ENCODE assay signal across 15 cellular contexts in the genomic region with DNA sequence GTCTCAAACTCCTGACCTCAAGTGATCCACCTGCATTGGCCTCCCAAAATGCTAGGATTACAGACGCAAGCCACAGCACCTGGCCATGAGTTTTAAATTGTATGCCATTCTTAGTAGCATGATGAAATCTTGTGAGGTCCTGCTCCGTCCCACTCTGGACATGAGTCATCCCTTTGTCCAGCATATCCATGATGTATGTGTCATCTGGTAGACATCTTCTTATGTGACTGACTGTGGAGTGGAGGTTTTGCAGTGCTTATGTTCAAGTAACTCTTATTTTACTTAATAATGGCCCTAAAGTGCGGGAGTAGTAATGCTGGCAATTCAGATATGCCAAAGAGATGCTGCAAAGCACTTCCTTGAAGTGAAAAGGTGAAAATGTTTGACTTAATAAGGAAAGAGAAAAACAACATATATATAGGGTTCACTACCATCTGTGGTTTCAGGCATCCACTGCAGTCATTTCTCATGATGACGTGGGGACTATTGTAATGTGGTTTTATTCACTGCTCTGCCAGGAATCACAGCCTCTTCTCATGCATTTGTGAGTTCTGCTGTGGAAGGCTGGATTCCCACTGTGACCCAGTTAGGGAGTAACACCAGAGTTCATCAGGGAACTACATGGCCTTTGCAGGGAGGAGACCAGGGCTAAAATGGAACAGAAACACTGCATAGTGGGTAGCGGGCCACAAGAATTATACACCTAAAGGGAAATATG.
DNase-seq lines count a peak whose midpoint lies in the region; ATAC-seq, FAIRE-seq and TF ChIP-seq lines count a peak whose summit lies in the region.
"Had no signal": no experiment of that assay in that cellular context is flagged by ENCODE, and none has a peak within 500 bp of the region (broad histone marks: within the 10 kb centered on the region; RNA-seq: fewer than 3 reads in every experiment).

No MANE protein-coding gene starts in this region.

- H2BK120ac ChIP-seq in IMR-90 (ENCODE audit: low read depth, low read length), result no peak overlapping the region

- no peak overlapping the region for H4K8ac ChIP-seq in IMR-90 (ENCODE audit: low read depth in 2 of 2, low read length in 2 of 2)

- no peak overlapping the region for H3K4ac ChIP-seq in IMR-90 (ENCODE audit: low read depth, low read length)

- H3K9ac ChIP-seq in IMR-90 (ENCODE audit: low read depth, low read length), result no peak overlapping the region
- H3K9ac ChIP-seq in K562 (ENCODE audit: insufficient read depth in 1 of 2, low read depth in 2 of 2, low read length in 2 of 2), result no peak overlapping the region

- H3K27ac ChIP-seq in IMR-90 (ENCODE audit: insufficient read depth, low read length) (no peak overlapping the region), K562 (ENCODE audit: extremely low read depth, low read depth, low read length) (no peak overlapping the region), coronary artery (no peak overlapping the region)

- no peak overlapping the region for H2BK20ac ChIP-seq in IMR-90 (ENCODE audit: low read depth, low read length)

- no peak overlapping the region for H3K14ac ChIP-seq in IMR-90 (replicated peaks; ENCODE audit: low read depth, low read length)

- DNase-seq in Caki2 (ENCODE audit: low read depth) (peak; percentile 43), IMR-90 (peak; percentile 50), K562 (ENCODE audit: extremely low read depth in 1 of 4, low spot score in 3 of 4) (peak in 1 of 4 experiments; percentile 4), kidney epithelial cell (ENCODE audit: low read depth) (peak; percentile 80), cardiac septum (ENCODE audit: low spot score) (no peak), Right ventricle myocardium inferior (ENCODE audit: missing footprints) (no peak), NCI-H1092 (lab: John Stamatoyannopoulos, UW) (no peak), coronary artery (ENCODE audit: low spot score) (no peak)
- DNase-seq: activated CD8-positive, alpha-beta T cell treated with anti-CD3 and anti-CD28 coated beads, Interleukin-2, amount 10 ng/mL, durations not matched to agents 7 days and 5 days; CD8-positive, alpha-beta memory T cell; endodermal cell; naive B cell; T-cell had no signal

- H2AK5ac ChIP-seq in IMR-90 (ENCODE audit: low read depth, low read length), result no peak overlapping the region

- no peaks in the 10 kb centered on the region for H3K4me1 ChIP-seq in IMR-90 (ENCODE audit: control insufficient read depth, insufficient read depth, low read length)
- no peaks in the 10 kb centered on the region for H3K4me1 ChIP-seq in K562 (replicated peaks in 1 of 2; ENCODE audit: control insufficient read depth in 2 of 2, insufficient read depth in 2 of 2, low read length in 2 of 2)

- H3K79me1 ChIP-seq in IMR-90 (ENCODE audit: low read depth in 1 of 2, low read length in 2 of 2), result no peaks in the 10 kb centered on the region

- no peaks in the 10 kb centered on the region for H3K36me3 ChIP-seq in IMR-90 (ENCODE audit: control insufficient read depth, insufficient read depth, low read length)
- H3K36me3 ChIP-seq in K562 (ENCODE audit: control insufficient read depth, insufficient read depth, low read length), result no peaks in the 10 kb centered on the region
- no peaks in the 10 kb centered on the region for H3K36me3 ChIP-seq in kidney epithelial cell (ENCODE audit: control insufficient read depth, insufficient read depth, low read length)

- TF ChIP-seq RAD21 in IMR-90 (IDR thresholded peaks at IDR 0.05; ENCODE audit: low read length) (no peak), K562 (CRISPR knock-in tag; conservative IDR thresholded peaks at IDR 0.05 in 1 of 2, IDR thresholded peaks at IDR 0.05 in 1 of 2) (no peak)

- no peak overlapping the region for H3K23ac ChIP-seq in IMR-90 (ENCODE audit: low read depth, low read length)

- no peak overlapping the region for H3K4me2 ChIP-seq in IMR-90 (ENCODE audit: low read depth, low read length)
- H3K4me2 ChIP-seq in K562 (ENCODE audit: insufficient read depth, low read length), result no peak overlapping the region

- H3K79me2 ChIP-seq in K562 (ENCODE audit: control insufficient read depth, insufficient read depth, low read length), result no peaks in the 10 kb centered on the region

- no peak for FAIRE-seq in K562 (lab: Jason Lieb, UNC)
- FAIRE-seq: islet of Langerhans had no signal

- no peaks in the 10 kb centered on the region for H4K20me1 ChIP-seq in IMR-90 (ENCODE audit: insufficient read depth, low read length)
- no peaks in the 10 kb centered on the region for H4K20me1 ChIP-seq in K562 (replicated peaks; ENCODE audit: control insufficient read depth, insufficient read depth, low read length)

- ATAC-seq in IMR-90 (ENCODE audit: low read depth) (no peak), K562 (no peak), Right ventricle myocardium inferior (no peak)
- ATAC-seq: activated CD8-positive, alpha-beta T cell treated with anti-CD3 and anti-CD28 coated beads, Interleukin-2, amount 10 ng/mL, durations not matched to agents 7 days and 5 days had no signal

- H3K56ac ChIP-seq in IMR-90 (ENCODE audit: extremely low read depth, insufficient read depth, low read length), result no peak overlapping the region

- H3K27me3 ChIP-seq in IMR-90 (ENCODE audit: control insufficient read depth, insufficient read depth, low read length) (no peaks in the 10 kb centered on the region), K562 (ENCODE audit: control insufficient read depth in 2 of 2, insufficient read depth in 2 of 2, low read length in 2 of 2) (no peaks in the 10 kb centered on the region), kidney epithelial cell (ENCODE audit: control insufficient read depth, insufficient read depth, low read length) (no peaks in the 10 kb centered on the region)

- CTCF ChIA-PET in IMR-90 (lab: Yijun Ruan, JAX), result no interaction called here
- CTCF ChIA-PET in K562 (lab: Yijun Ruan, JAX; ENCODE audit: low intra/inter-chr PET ratio), result no interaction called here

- H2AK9ac ChIP-seq in IMR-90 (replicated peaks; ENCODE audit: low read depth, low read length, poor library complexity), result no peak overlapping the region

- intact Hi-C loops in IMR-90 (cut with micrococcal nuclease) (no loop called here), K562 (cut with micrococcal nuclease) (loop anchor here (5.0 kb wide), 1 partner anchor 641 kb away; no protein-coding TSS in a partner anchor), cardiac septum (cut with DNase I) (no loop called here), Right ventricle myocardium inferior (cut with DNase I) (no loop called here)

- H2AFZ ChIP-seq in IMR-90 (replicated peaks; ENCODE audit: low read length, poor library complexity) (no peak overlapping the region), K562 (ENCODE audit: low read depth, low read length) (no peak overlapping the region)

- BruUV-seq in IMR-90 (replicated peaks; lab: Mats Ljungman, UMichigan), result no TSS peak
- no TSS peak for BruUV-seq in K562 (replicated peaks; lab: Mats Ljungman, UMichigan)

- POLR2A ChIA-PET in IMR-90 (lab: Charles Lee; ENCODE audit: unreplicated experiment) (no interaction called here), K562 (lab: Yijun Ruan, JAX) (no interaction called here)

- TF ChIP-seq POLR2A in IMR-90 (IDR thresholded peaks at IDR 0.05; ENCODE audit: low read depth, low read length) (no peak), K562 (conservative IDR thresholded peaks at IDR 0.05) (no peak)

- no peak for TF ChIP-seq CTCF in IMR-90 (conservative IDR thresholded peaks at IDR 0.05; ENCODE audit: low read depth, low read length)
- no peak for TF ChIP-seq CTCF in K562 (IDR thresholded peaks at IDR 0.05 in 2 of 3, conservative IDR thresholded peaks at IDR 0.05 in 1 of 3; ENCODE audit: insufficient read depth in 2 of 3, low read depth in 1 of 3, low read length in 3 of 3)
- TF ChIP-seq CTCF in kidney epithelial cell (IDR thresholded peaks at IDR 0.05; ENCODE audit: insufficient read depth, low read length, poor library complexity, severe bottlenecking), result no peak
- no peak for TF ChIP-seq CTCF in coronary artery (IDR thresholded peaks at IDR 0.05)

- H3K9me3 ChIP-seq in IMR-90 (ENCODE audit: control insufficient read depth, insufficient read depth, low read length) (no peaks in the 10 kb centered on the region), K562 (replicated peaks; ENCODE audit: control insufficient read depth, insufficient read depth, low read depth, low read length) (no peaks in the 10 kb centered on the region)

- no peak overlapping the region for H2BK15ac ChIP-seq in IMR-90 (ENCODE audit: low read depth, low read length)

- in situ Hi-C loops in Caki2 (cut with HindIII; ENCODE audit: low pct_unique_long_range_greater_than_20kb, low sequenced_read_pairs), result no loop called here
- in situ Hi-C loops in IMR-90 (cut with MboI; ENCODE audit: low sequenced_read_pairs), result no loop called here
- in situ Hi-C loops in K562 (cut with MboI), result no loop called here

- no peaks in the 10 kb centered on the region for H3K9me1 ChIP-seq in IMR-90 (ENCODE audit: insufficient read depth, low read length)
- no peaks in the 10 kb centered on the region for H3K9me1 ChIP-seq in K562 (ENCODE audit: control insufficient read depth, insufficient read depth, low read length)

- H3K4me3 ChIP-seq in IMR-90 (ENCODE audit: insufficient read depth, low read depth, low read length), result no peak overlapping the region
- H3K4me3 ChIP-seq in K562, result no peak overlapping the region
- H3K4me3 ChIP-seq in kidney epithelial cell (ENCODE audit: low read depth, low read length), result no peak overlapping the region
- H3K4me3 ChIP-seq in coronary artery, result no peak overlapping the region
- H3K4me3 ChIP-seq: skin epidermis had no signal

- no peak for TF ChIP-seq EP300 in K562 (IDR thresholded peaks at IDR 0.05; ENCODE audit: low read length)

- H4K91ac ChIP-seq in IMR-90 (ENCODE audit: insufficient read depth, low read depth, low read length), result no peak overlapping the region

- WGBS in IMR-90 (ENCODE audit: extremely low coverage in 2 of 2, insufficient read length in 1 of 2), 2 experiments, result no CpG with 5 or more reads among the region's 5 CpGs
- WGBS in K562 (ENCODE audit: insufficient coverage, low coverage, missing lambda C conversion rate), result 0% methylated on average over 5 of the region's 5 CpGs

- H2BK5ac ChIP-seq in IMR-90 (ENCODE audit: low read depth, low read length, poor library complexity, severe bottlenecking), result no peak overlapping the region

- no peak overlapping the region for H3K18ac ChIP-seq in IMR-90 (ENCODE audit: low read depth, low read length)

- H4K5ac ChIP-seq in IMR-90 (ENCODE audit: low read depth, low read length), result no peak overlapping the region

- dilution Hi-C loops in IMR-90 (cut with HindIII; ENCODE audit: low sequenced_read_pairs, unreplicated experiment), result no loop called here

TF ChIP-seq in IMR-90, 13 proteins besides CTCF, POLR2A, EP300 and RAD21 (continues in another document):
- TF ChIP-seq FOS (IDR thresholded peaks at IDR 0.05; ENCODE audit: low read depth, low read length) (0 out of 2 replicates have a peak, but pooled peaks have one; percentile 15), BHLHE40 (IDR thresholded peaks at IDR 0.05; ENCODE audit: low read depth, low read length) (no peak), SMC3 (IDR thresholded peaks at IDR 0.05; ENCODE audit: low read depth, low read length) (no peak)

TF ChIP-seq in K562, 482 proteins besides CTCF, POLR2A, EP300 and RAD21 (continues in another document):
- TF ChIP-seq HNRNPK (IDR thresholded peaks at IDR 0.05; ENCODE audit: low read depth, low read length, poor library complexity, severe bottlenecking), result no peak
- TF ChIP-seq CTBP1 (IDR thresholded peaks at IDR 0.05; ENCODE audit: borderline replicate concordance), result no peak

Comparison
In these comparisons a context has a peak if more than half of its experiments do, and no peak if none do; other contexts are left out.
1. DNase-seq: peak in Caki2 (single experiment), IMR-90 (single experiment) and kidney epithelial cell (single experiment); none in cardiac septum (single experiment), Right ventricle myocardium inferior (single experiment), NCI-H1092 (single experiment) and coronary artery (single experiment).